In the genomic region with DNA sequence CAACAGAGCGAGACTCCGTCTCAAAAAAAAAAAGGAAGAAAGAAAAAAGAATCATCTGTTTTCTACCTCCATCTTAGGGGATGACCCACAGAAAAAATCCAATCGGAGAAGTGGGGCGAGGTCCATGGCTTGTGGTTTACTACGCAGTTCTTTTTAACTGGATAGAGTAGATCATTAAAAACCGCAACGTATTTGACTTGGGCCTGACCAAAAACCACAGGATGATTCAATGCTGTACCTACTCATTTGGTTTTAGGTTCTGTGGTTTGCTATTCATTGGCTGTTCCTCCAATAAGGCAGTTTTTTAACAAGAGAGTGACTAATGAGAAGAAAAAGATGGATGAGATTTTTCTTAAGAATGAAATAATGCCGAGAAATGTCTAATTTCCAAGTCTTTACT, we compare ENCODE assay signal across 8 cellular contexts.
DNase-seq lines count a peak whose midpoint lies in the region; ATAC-seq and TF ChIP-seq lines count a peak whose summit lies in the region.

No MANE protein-coding gene starts in this region.

- H3K27me3 ChIP-seq in heart right ventricle = no peaks in the 10 kb centered on the region

- H3K9me3 ChIP-seq in heart right ventricle = no peaks in the 10 kb centered on the region

- peaks cover 18% of the 10 kb centered on the region for H3K27me3 Mint-ChIP-seq in osteocyte (ENCODE audit: unreplicated experiment)

- no peaks in the 10 kb centered on the region for H3K36me3 Mint-ChIP-seq in osteocyte (ENCODE audit: unreplicated experiment)

- no peaks in the 10 kb centered on the region for H3K4me1 Mint-ChIP-seq in osteocyte (ENCODE audit: unreplicated experiment)

- TF ChIP-seq CTCF in heart right ventricle (IDR thresholded peaks at IDR 0.05) (no peak), osteocyte (IDR thresholded peaks at IDR 0.05) (no peak)

- H3K4me3 Mint-ChIP-seq in osteocyte (ENCODE audit: unreplicated experiment) = no peak overlapping the region

- ATAC-seq in GM19043 (IDR thresholded peaks at IDR 0.05; ENCODE audit: low read depth, unreplicated experiment) (peak; percentile 94), HG03108 (IDR thresholded peaks at IDR 0.05; ENCODE audit: unreplicated experiment) (peak; percentile 88), heart right ventricle (no peak)

- H3K4me3 ChIP-seq in heart right ventricle = no peak overlapping the region

- no peaks in the 10 kb centered on the region for H3K9me3 Mint-ChIP-seq in osteocyte (ENCODE audit: unreplicated experiment)

- no peak overlapping the region for H3K27ac Mint-ChIP-seq in osteocyte (ENCODE audit: unreplicated experiment)

- intact Hi-C loops in heart right ventricle (cut with DNase I) = no loop called here

- H3K27ac ChIP-seq in heart right ventricle = no peak overlapping the region

- peaks cover 0 to 8% (median 0%) of the 10 kb centered on the region in 9 donors for H3K4me1 ChIP-seq in heart right ventricle

- 93 to 95% methylated on average over 8 of the region's 8 CpGs for WGBS in heart right ventricle, 2 donors

- peak; percentile 69 for DNase-seq in AG20443 (ENCODE audit: low spot score)
- DNase-seq in activated CD4-positive, alpha-beta T cell treated with anti-CD3 and anti-CD28 coated beads, Interleukin-2, amount 50 U/mL, for 48 hours = peak; percentile 6 to 14
- no peak for DNase-seq in NCI-H345 treated with DMSO at 0.1 percent for 48 hours (lab: John Stamatoyannopoulos, UW; ENCODE audit: unreplicated experiment)
- no peak for DNase-seq in NCI-H2081 treated with DMSO at 0.1 percent for 48 hours (lab: John Stamatoyannopoulos, UW)
- no peak for DNase-seq in heart right ventricle
- DNase-seq in osteocyte (ENCODE audit: extremely low spot score, unreplicated experiment) = no peak

- no peaks in the 10 kb centered on the region for H3K36me3 ChIP-seq in heart right ventricle

Comparison
In these comparisons a context has a peak if more than half of its experiments do, and no peak if none do; other contexts are left out.
1. DNase-seq: peak in AG20443 (single experiment) and activated CD4-positive, alpha-beta T cell treated with anti-CD3 and anti-CD28 coated beads, Interleukin-2, amount 50 U/mL, for 48 hours (2 of 2); none in NCI-H345 treated with DMSO at 0.1 percent for 48 hours (single experiment), NCI-H2081 treated with DMSO at 0.1 percent for 48 hours (single experiment), heart right ventricle (0 of 2) and osteocyte (single experiment).
2. ATAC-seq: peak in GM19043 (single experiment) and HG03108 (single experiment); none in heart right ventricle (0 of 8).